ENCODE assay signal across 28 cellular contexts in genomic region chr19:48734625-48735024, GRCh38. TPM values are rescaled to one million over a fixed set of nuclear protein-coding genes. Genes with fewer than 3 reads are reported as not detected.
DNase-seq lines count a peak whose midpoint lies in the region; ATAC-seq, FAIRE-seq and TF ChIP-seq lines count a peak whose summit lies in the region.
"Had no signal": no experiment of that assay in that cellular context is flagged by ENCODE, and none has a peak within 500 bp of the region (broad histone marks: within the 10 kb centered on the region; RNA-seq: fewer than 3 reads in every experiment).

No MANE protein-coding gene starts in this region.

- no peak overlapping the region for H3K23ac ChIP-seq in H1 (ENCODE audit: insufficient read length)

- DNase-seq in H1 (ENCODE audit: low read depth in 1 of 2, low spot score in 2 of 2), result no peak
- no peak for DNase-seq in mesothelial cell of epicardium (ENCODE audit: low spot score in 2 of 2, unreplicated experiment in 2 of 2)
- no peak for DNase-seq in activated CD4-positive, alpha-beta memory T cell treated with anti-CD3 and anti-CD28 coated beads for 36 hours
- no peak for DNase-seq in foreskin fibroblast
- no peak for DNase-seq in left lung
- DNase-seq: activated CD4-positive, alpha-beta T cell treated with anti-CD3 and anti-CD28 coated beads for 4 hours; activated CD8-positive, alpha-beta memory T cell treated with anti-CD3 and anti-CD28 coated beads for 24 hours; activated effector memory CD4-positive, alpha-beta T cell treated with Interleukin-2 at 50 U/mL for 16 hours; activated naive CD8-positive, alpha-beta T cell treated with anti-CD3 and anti-CD28 coated beads for 36 hours; activated T-cell treated with anti-CD3 and anti-CD28 coated beads for 4 hours; aorta; C1 segment of cervical spinal cord; colonic mucosa; effector CD8-positive, alpha-beta T cell; GDM1; IMR-90; NCI-H1436 treated with DMSO at 0.1 percent for 48 hours; posterior cingulate gyrus; spleen; stimulated activated CD8-positive, alpha-beta memory T cell treated with anti-CD3 and anti-CD28 coated beads, Interleukin-4, amount 100 ng/mL, for 48 hours; stimulated activated naive CD8-positive, alpha-beta T cell treated with anti-CD3 and anti-CD28 coated beads, Interleukin-15, amount 100 ng/mL, for 72 hours; T-helper 9 cell had no signal

- H3K56ac ChIP-seq in H1 (replicated peaks; ENCODE audit: insufficient read length, low read depth, low read length), result no peak overlapping the region

- peaks cover 6% of the 10 kb centered on the region for H3K9me3 Mint-ChIP-seq in mesothelial cell of epicardium
- H3K9me3 Mint-ChIP-seq in activated CD4-positive, alpha-beta memory T cell treated with anti-CD3 and anti-CD28 coated beads for 36 hours, result no peaks in the 10 kb centered on the region
- H3K9me3 Mint-ChIP-seq: activated naive CD8-positive, alpha-beta T cell treated with anti-CD3 and anti-CD28 coated beads for 36 hours; stimulated activated naive CD8-positive, alpha-beta T cell treated with anti-CD3 and anti-CD28 coated beads, Interleukin-15, amount 100 ng/mL, for 72 hours had no signal

- peaks cover 7% of the 10 kb centered on the region for H3K27me3 ChIP-seq in HUES64 (ENCODE audit: insufficient read depth, low read length)
- H3K27me3 ChIP-seq in H1 (replicated peaks in 1 of 4; ENCODE audit: control insufficient read depth in 3 of 4, extremely low read depth in 1 of 4, insufficient read depth in 3 of 4, low read length in 3 of 4), result peaks cover 0 to 7% (median 5%) of the 10 kb centered on the region in 4 experiments; a peak in 5 of 7 replicates
- peaks cover under 1 to 8% of the 10 kb centered on the region in 2 donors for H3K27me3 ChIP-seq in left lung
- H3K27me3 ChIP-seq: colonic mucosa had no signal

- H2BK12ac ChIP-seq in H1 (ENCODE audit: low read depth, low read length), result no peak overlapping the region

- H2BK20ac ChIP-seq in H1 (ENCODE audit: low read length), result no peak overlapping the region

- H3K4me3 Mint-ChIP-seq in mesothelial cell of epicardium, result peak overlapping the region; percentile 77
- H3K4me3 Mint-ChIP-seq in activated CD4-positive, alpha-beta memory T cell treated with anti-CD3 and anti-CD28 coated beads for 36 hours, result no peak overlapping the region
- H3K4me3 Mint-ChIP-seq: activated naive CD8-positive, alpha-beta T cell treated with anti-CD3 and anti-CD28 coated beads for 36 hours; stimulated activated naive CD8-positive, alpha-beta T cell treated with anti-CD3 and anti-CD28 coated beads, Interleukin-15, amount 100 ng/mL, for 72 hours had no signal

- no peak overlapping the region for H3K27ac ChIP-seq in HUES64 (ENCODE audit: low read depth, low read length)
- H3K27ac ChIP-seq in H1 (ENCODE audit: low read depth, low read length), result no peak overlapping the region
- no peak overlapping the region for H3K27ac ChIP-seq in left lung
- H3K27ac ChIP-seq: cardiac muscle cell, colonic mucosa, spleen had no signal

- H2AFZ ChIP-seq in H1 (ENCODE audit: low read length), result no peak overlapping the region

- H4K8ac ChIP-seq in H1 (ENCODE audit: extremely low read depth, insufficient read depth, low read length), result no peak overlapping the region

- H3K27me3 Mint-ChIP-seq in mesothelial cell of epicardium (ENCODE audit: low read depth), result peaks cover 5% of the 10 kb centered on the region
- H3K27me3 Mint-ChIP-seq in activated CD4-positive, alpha-beta memory T cell treated with anti-CD3 and anti-CD28 coated beads for 36 hours, result no peaks in the 10 kb centered on the region

- TF ChIP-seq POLR2A in H1 (IDR thresholded peaks at IDR 0.05; ENCODE audit: control extremely low read depth in 1 of 2, low read depth in 2 of 2, low read length in 2 of 2), result no peak

- H3K23me2 ChIP-seq in H1 (ENCODE audit: low read depth, low read length), result peaks cover 6% of the 10 kb centered on the region; the same call in 1 of the 2 replicates

- H3K4me3 ChIP-seq in HUES64 (ENCODE audit: low read length) (peak overlapping the region; percentile 62), H1 (ENCODE audit: extremely low read depth in 1 of 4, insufficient read depth in 2 of 4, low read depth in 3 of 4, low read length in 4 of 4) (peak overlapping the region in 2 of 4 experiments; percentile 56 to 72; a peak in 6 of 8 replicates), foreskin fibroblast (ENCODE audit: low read depth in 1 of 2, low read length in 2 of 2) (no peak overlapping the region), left lung (no peak overlapping the region)
- H3K4me3 ChIP-seq: colonic mucosa had no signal

- intact Hi-C loops in activated CD4-positive, alpha-beta memory T cell treated with anti-CD3 and anti-CD28 coated beads for 36 hours (cut with micrococcal nuclease), result loop anchor here (5.0 kb wide), 1 partner anchor 87 kb away; the partner anchor contains the start of gene CA11
- intact Hi-C loops in left lung (cut with DNase I), result no loop called here

- H3K36me3 Mint-ChIP-seq in mesothelial cell of epicardium, result peaks cover 2% of the 10 kb centered on the region
- H3K36me3 Mint-ChIP-seq in activated CD4-positive, alpha-beta memory T cell treated with anti-CD3 and anti-CD28 coated beads for 36 hours, result no peaks in the 10 kb centered on the region
- H3K36me3 Mint-ChIP-seq: activated naive CD8-positive, alpha-beta T cell treated with anti-CD3 and anti-CD28 coated beads for 36 hours had no signal

- no peak overlapping the region for H4K91ac ChIP-seq in H1 (replicated peaks; ENCODE audit: insufficient read length, low read length)

- no peak overlapping the region for H2BK15ac ChIP-seq in H1 (ENCODE audit: low read length)

- no peak overlapping the region for H4K5ac ChIP-seq in H1 (ENCODE audit: insufficient read length, low read depth, low read length)

- POLR2A ChIA-PET in H1 (lab: Charles Lee; ENCODE audit: partially characterized antibody), result interaction anchor here (4.4 kb wide), 1 partner anchor 9 kb away, joined by 16 read pairs; no protein-coding TSS in a partner anchor
- POLR2A ChIA-PET in activated CD4-positive, alpha-beta memory T cell treated with anti-CD3 and anti-CD28 coated beads for 36 hours (lab: Charles Lee), result interaction anchor here (0.6 kb wide), 1 partner anchor 10 kb away, joined by 3 read pairs; no protein-coding TSS in a partner anchor

- no peak overlapping the region for H3K4ac ChIP-seq in H1 (replicated peaks; ENCODE audit: insufficient read length, low read depth, low read length)

- no peak overlapping the region for H3K14ac ChIP-seq in H1 (ENCODE audit: insufficient read length)

- H3K4me2 ChIP-seq in H1 (ENCODE audit: insufficient read depth in 1 of 2, low read depth in 2 of 2, low read length in 2 of 2), result peak overlapping the region; percentile 64 to 84; a peak in 3 of 4 replicates

- 93% methylated on average over 9 of the region's 9 CpGs for WGBS in HUES64
- WGBS in H1 (ENCODE audit: extremely low coverage in 1 of 2, insufficient coverage in 1 of 2, insufficient read length in 1 of 2, insufficient replicate concordance in 2 of 2, low coverage in 1 of 2, low lambda C conversion rate in 2 of 2, missing lambda C conversion rate in 1 of 2), 2 experiments, result 87% methylated on average over 7 of the region's 9 CpGs; no CpG with 5 or more reads in 1 of the 2 experiments

- no peak overlapping the region for H3K18ac ChIP-seq in H1 (ENCODE audit: extremely low read depth, low read length)

- no peaks in the 10 kb centered on the region for H3K79me2 ChIP-seq in H1 (ENCODE audit: control insufficient read depth in 1 of 2, insufficient read depth in 2 of 2, low read length in 2 of 2)

- no peak overlapping the region for H2BK120ac ChIP-seq in H1 (replicated peaks; ENCODE audit: low read depth, low read length)

- H3K9ac ChIP-seq in HUES64 (ENCODE audit: low read depth, low read length), result no peak overlapping the region
- no peak overlapping the region for H3K9ac ChIP-seq in H1 (replicated peaks in 1 of 4; ENCODE audit: extremely low read depth in 1 of 4, low read depth in 3 of 4, low read length in 3 of 4)

- H4K20me1 ChIP-seq in H1 (replicated peaks in 1 of 2; ENCODE audit: control insufficient read depth in 1 of 2, insufficient read depth in 2 of 2, low read length in 2 of 2), result no peaks in the 10 kb centered on the region

- H3K36me3 ChIP-seq in HUES64 (ENCODE audit: insufficient read depth, low read length) (no peaks in the 10 kb centered on the region), H1 (ENCODE audit: control insufficient read depth in 2 of 4, insufficient read depth in 4 of 4, low read length in 3 of 4) (no peaks in the 10 kb centered on the region), left lung (no peaks in the 10 kb centered on the region)
- H3K36me3 ChIP-seq: cardiac muscle cell, colonic mucosa had no signal

- ATAC-seq in GM21786 (IDR thresholded peaks at IDR 0.05; ENCODE audit: unreplicated experiment) (no peak), left lung (no peak)
- ATAC-seq: stimulated activated naive CD8-positive, alpha-beta T cell treated with anti-CD3 and anti-CD28 coated beads, Interleukin-15, amount 100 ng/mL, for 72 hours had no signal

- no peak overlapping the region for H2AK5ac ChIP-seq in H1 (ENCODE audit: low read depth, low read length)

- H3K9me3 ChIP-seq in HUES64 (ENCODE audit: insufficient read depth, low read depth, low read length) (no peaks in the 10 kb centered on the region), H1 (ENCODE audit: insufficient read depth in 2 of 2, low read depth in 1 of 2, low read length in 1 of 2) (no peaks in the 10 kb centered on the region), left lung (no peaks in the 10 kb centered on the region)
- H3K9me3 ChIP-seq: colonic mucosa, spleen had no signal

- TF ChIP-seq CTCF in H1 (IDR thresholded peaks at IDR 0.05; ENCODE audit: control extremely low read depth in 1 of 3, insufficient read depth in 1 of 3, low read depth in 1 of 3, low read length in 3 of 3) (no peak), mesothelial cell of epicardium (IDR thresholded peaks at IDR 0.05; ENCODE audit: unreplicated experiment) (no peak), foreskin fibroblast (IDR thresholded peaks at IDR 0.05; ENCODE audit: low read depth, low read length) (no peak), left lung (IDR thresholded peaks at IDR 0.05) (no peak)

- no peak overlapping the region for H3K27ac Mint-ChIP-seq in mesothelial cell of epicardium
- no peak overlapping the region for H3K27ac Mint-ChIP-seq in activated CD4-positive, alpha-beta memory T cell treated with anti-CD3 and anti-CD28 coated beads for 36 hours
- H3K27ac Mint-ChIP-seq: activated naive CD8-positive, alpha-beta T cell treated with anti-CD3 and anti-CD28 coated beads for 36 hours; stimulated activated naive CD8-positive, alpha-beta T cell treated with anti-CD3 and anti-CD28 coated beads, Interleukin-15, amount 100 ng/mL, for 72 hours had no signal

- peaks cover 11% of the 10 kb centered on the region for H3K4me1 Mint-ChIP-seq in mesothelial cell of epicardium
- H3K4me1 Mint-ChIP-seq in activated CD4-positive, alpha-beta memory T cell treated with anti-CD3 and anti-CD28 coated beads for 36 hours (ENCODE audit: low read depth), result peaks cover 3% of the 10 kb centered on the region

- H3K79me1 ChIP-seq in H1 (ENCODE audit: low read depth, low read length), result no peaks in the 10 kb centered on the region

- no peak for TF ChIP-seq RAD21 in H1 (IDR thresholded peaks at IDR 0.05 in 1 of 2, conservative IDR thresholded peaks at IDR 0.05 in 1 of 2; ENCODE audit: low read depth in 2 of 2, low read length in 2 of 2)

- no peak for FAIRE-seq in H1 (lab: Jason Lieb, UNC)

- H3K4me1 ChIP-seq in HUES64 (ENCODE audit: insufficient read depth, low read length), result no peaks in the 10 kb centered on the region
- H3K4me1 ChIP-seq in H1 (replicated peaks in 1 of 4; ENCODE audit: control insufficient read depth in 3 of 4, insufficient read depth in 4 of 4, low read length in 3 of 4), result peaks cover 4 to 5% (median 4%) of the 10 kb centered on the region in 4 experiments
- H3K4me1 ChIP-seq in left lung, result peaks cover 4 to 13% of the 10 kb centered on the region in 2 donors
- H3K4me1 ChIP-seq: colonic mucosa had no signal

- no peak overlapping the region for H2BK5ac ChIP-seq in H1 (ENCODE audit: low read depth, low read length)

- TF ChIP-seq EP300 in H1 (IDR thresholded peaks at IDR 0.05; ENCODE audit: borderline replicate concordance in 1 of 2, low read depth in 2 of 2, low read length in 2 of 2), result no peak

- CTCF ChIA-PET in H1 (lab: Charles Lee; ENCODE audit: partially characterized antibody), result interaction anchor here (1.2 to 1.4 kb wide), 2 partner anchors 10 to 54 kb away, joined by 3 to 5 read pairs; no protein-coding TSS in a partner anchor
- CTCF ChIA-PET in activated CD4-positive, alpha-beta memory T cell treated with anti-CD3 and anti-CD28 coated beads for 36 hours (lab: Charles Lee), result interaction anchor here (0.6 to 1.9 kb wide), 2 partner anchors 59 to 91 kb away, joined by 3 to 4 read pairs; no protein-coding TSS in a partner anchor

RNA-seq across cellular contexts. Expression of gene RASIP1, which starts 5.8 kb away (rescaled TPM):
- 0.75 TPM for polyA plus RNA-seq in HUES64 (2013, experiment 1 of 2)
- 1.1 TPM for polyA plus RNA-seq in HUES64 (2013, experiment 2 of 2)
- 8.7 and 9.3 TPM in 2 replicates for total RNA-seq in H1 (2021; fragmentation: NEBNext Ultra II Directional; extraction: Animal tissue kit (Norgen Biotek cat#: 25700))
- 11.4 and 16.4 TPM in 2 replicates for polyA plus RNA-seq in H1 (2011; rRNA removed)
- 9.0 TPM for polyA plus RNA-seq in H1 (2011; cell fraction: cytosol; rRNA removed)
- polyA plus RNA-seq in H1 (2011; cell fraction: nucleus; rRNA removed), result 17.4 TPM
- polyA plus RNA-seq in H1 (2012, experiment 1 of 2), result 4.5 to 8.8 TPM (median 8.1 TPM) in 4 replicates
- polyA plus RNA-seq in H1 (2012, experiment 2 of 2), result 8.5 TPM
- 6.0 TPM for polyA plus RNA-seq in H1 (2013, experiment 1 of 2)
- 6.0 TPM for polyA plus RNA-seq in H1 (2013, experiment 2 of 2)
- polyA minus RNA-seq in H1 (2011; rRNA and poly(A)+ RNA removed), result 3.3 and 5.7 TPM in 2 replicates
- 5.8 TPM for polyA minus RNA-seq in H1 (2011; cell fraction: cytosol; rRNA and poly(A)+ RNA removed)
- polyA minus RNA-seq in H1 (2011; cell fraction: nucleus; rRNA and poly(A)+ RNA removed), result 7.2 TPM
- 1.4 to 2.1 TPM (median 1.5 TPM) in 3 replicates for total RNA-seq in mesothelial cell of epicardium
- under 1 TPM; 0.19 TPM for total RNA-seq in activated CD4-positive, alpha-beta memory T cell treated with anti-CD3 and anti-CD28 coated beads for 36 hours
- 10 to 100 TPM; 15.0 to 25.4 TPM for total RNA-seq in left lung
- polyA plus RNA-seq: neural cell had no signal

RNA-seq across cellular contexts. Expression of gene IZUMO1, which starts 12.1 kb away (rescaled TPM):
- polyA plus RNA-seq in HUES64 (2013, experiment 1 of 2), result 0.55 TPM
- polyA plus RNA-seq in HUES64 (2013, experiment 2 of 2), result not detected
- total RNA-seq in H1 (2021; fragmentation: NEBNext Ultra II Directional; extraction: Animal tissue kit (Norgen Biotek cat#: 25700)), result 1.7 and 1.8 TPM in 2 replicates
- polyA plus RNA-seq in H1 (2011; rRNA removed), result 0.33 and 0.46 TPM in 2 replicates
- polyA plus RNA-seq in H1 (2011; cell fraction: cytosol; rRNA removed), result 1.2 TPM
- polyA plus RNA-seq in H1 (2011; cell fraction: nucleus; rRNA removed), result 4.8 TPM
- polyA plus RNA-seq in H1 (2012, experiment 1 of 2), result 0.73 to 1.3 TPM (median 1.0 TPM) in 4 replicates
- polyA plus RNA-seq in H1 (2012, experiment 2 of 2), result 0.26 TPM
- polyA plus RNA-seq in H1 (2013, experiment 1 of 2), result 0.73 TPM
- polyA plus RNA-seq in H1 (2013, experiment 2 of 2), result 0.35 TPM
- polyA minus RNA-seq in H1 (2011; rRNA and poly(A)+ RNA removed), result 0.56 and 1.0 TPM in 2 replicates
- 0.51 TPM for polyA minus RNA-seq in H1 (2011; cell fraction: cytosol; rRNA and poly(A)+ RNA removed)
- polyA minus RNA-seq in H1 (2011; cell fraction: nucleus; rRNA and poly(A)+ RNA removed), result 4.8 TPM
- 0.45 to 0.80 TPM (median 0.49 TPM) in 3 replicates for total RNA-seq in mesothelial cell of epicardium
- total RNA-seq in activated CD4-positive, alpha-beta memory T cell treated with anti-CD3 and anti-CD28 coated beads for 36 hours, result not detected
- 1 to 10 TPM in 1 of 2 donors, under 1 TPM in 1; 0.96 to 1.5 TPM for total RNA-seq in left lung
- total RNA-seq: activated naive CD8-positive, alpha-beta T cell treated with anti-CD3 and anti-CD28 coated beads for 36 hours; cardiac muscle cell; colonic mucosa; epithelial cell of proximal tubule; IMR-90 had no signal
- polyA plus RNA-seq: cardiac muscle cell, IMR-90, neural cell had no signal

RNA-seq across cellular contexts. Expression of gene MAMSTR, which starts 15.1 kb away (rescaled TPM):
- polyA plus RNA-seq in HUES64 (2013, experiment 1 of 2), result 1.4 TPM
- 1.5 TPM for polyA plus RNA-seq in HUES64 (2013, experiment 2 of 2)
- total RNA-seq in H1 (2021; fragmentation: NEBNext Ultra II Directional; extraction: Animal tissue kit (Norgen Biotek cat#: 25700)), result 2.0 and 2.9 TPM in 2 replicates
- 2.3 and 2.5 TPM in 2 replicates for polyA plus RNA-seq in H1 (2011; rRNA removed)
- polyA plus RNA-seq in H1 (2011; cell fraction: cytosol; rRNA removed), result 1.1 TPM
- 2.5 TPM for polyA plus RNA-seq in H1 (2011; cell fraction: nucleus; rRNA removed)
- 1.6 to 2.7 TPM (median 1.8 TPM) in 4 replicates for polyA plus RNA-seq in H1 (2012, experiment 1 of 2)
- 3.3 TPM for polyA plus RNA-seq in H1 (2012, experiment 2 of 2)
- 1.8 TPM for polyA plus RNA-seq in H1 (2013, experiment 1 of 2)
- 2.0 TPM for polyA plus RNA-seq in H1 (2013, experiment 2 of 2)
- polyA minus RNA-seq in H1 (2011; rRNA and poly(A)+ RNA removed), result 1.1 and 1.4 TPM in 2 replicates
- polyA minus RNA-seq in H1 (2011; cell fraction: cytosol; rRNA and poly(A)+ RNA removed), result 2.7 TPM
- 2.6 TPM for polyA minus RNA-seq in H1 (2011; cell fraction: nucleus; rRNA and poly(A)+ RNA removed)
- 5.8 to 6.5 TPM (median 6.0 TPM) in 3 replicates for total RNA-seq in mesothelial cell of epicardium
- total RNA-seq in activated CD4-positive, alpha-beta memory T cell treated with anti-CD3 and anti-CD28 coated beads for 36 hours, result under 1 TPM; 0.76 to 0.85 TPM
- total RNA-seq in left lung, result 1 to 10 TPM; 1.3 to 1.5 TPM

RNA-seq across cellular contexts. Expression of gene FUT1, which starts 17.8 kb away (rescaled TPM):
- 2.4 TPM for polyA plus RNA-seq in HUES64 (2013, experiment 1 of 2)
- polyA plus RNA-seq in HUES64 (2013, experiment 2 of 2), result 2.9 TPM
- 12.2 and 12.9 TPM in 2 replicates for total RNA-seq in H1 (2021; fragmentation: NEBNext Ultra II Directional; extraction: Animal tissue kit (Norgen Biotek cat#: 25700))
- 7.4 and 12.4 TPM in 2 replicates for polyA plus RNA-seq in H1 (2011; rRNA removed)
- polyA plus RNA-seq in H1 (2011; cell fraction: cytosol; rRNA removed), result 10.5 TPM
- polyA plus RNA-seq in H1 (2011; cell fraction: nucleus; rRNA removed), result 13.8 TPM
- polyA plus RNA-seq in H1 (2012, experiment 1 of 2), result 6.4 to 7.6 TPM (median 7.4 TPM) in 4 replicates
- polyA plus RNA-seq in H1 (2012, experiment 2 of 2), result 6.4 TPM
- polyA plus RNA-seq in H1 (2013, experiment 1 of 2), result 8.6 TPM
- polyA plus RNA-seq in H1 (2013, experiment 2 of 2), result 9.4 TPM
- polyA minus RNA-seq in H1 (2011; rRNA and poly(A)+ RNA removed), result 10.9 and 15.3 TPM in 2 replicates
- polyA minus RNA-seq in H1 (2011; cell fraction: cytosol; rRNA and poly(A)+ RNA removed), result 13.0 TPM
- polyA minus RNA-seq in H1 (2011; cell fraction: nucleus; rRNA and poly(A)+ RNA removed), result 12.6 TPM
- total RNA-seq in mesothelial cell of epicardium (3.5 to 4.4 TPM (median 4.3 TPM) in 3 replicates), left lung (1 to 10 TPM; 6.0 to 8.7 TPM)
- total RNA-seq in activated CD4-positive, alpha-beta memory T cell treated with anti-CD3 and anti-CD28 coated beads for 36 hours, result under 1 TPM; 0.36 to 0.40 TPM
- polyA plus RNA-seq: cardiac muscle cell had no signal

RNA-seq across cellular contexts. Expression of gene FGF21, which starts 20.7 kb away (rescaled TPM):
- not detected for polyA plus RNA-seq in HUES64 (2013, experiment 1 of 2)
- polyA plus RNA-seq in HUES64 (2013, experiment 2 of 2), result 0.38 TPM
- 0.48 TPM in 1 of 2 replicates, not detected in the other for total RNA-seq in H1 (2021; fragmentation: NEBNext Ultra II Directional; extraction: Animal tissue kit (Norgen Biotek cat#: 25700))
- polyA plus RNA-seq in H1 (2011; rRNA removed), result 0.80 and 2.2 TPM in 2 replicates
- 1.5 TPM for polyA plus RNA-seq in H1 (2011; cell fraction: cytosol; rRNA removed)
- polyA plus RNA-seq in H1 (2011; cell fraction: nucleus; rRNA removed), result 5.9 TPM
- polyA plus RNA-seq in H1 (2012, experiment 1 of 2), result 0.41 to 0.80 TPM (median 0.75 TPM) in 3 of 4 replicates, not detected in the other
- 0.42 TPM for polyA plus RNA-seq in H1 (2012, experiment 2 of 2)
- 0.43 TPM for polyA plus RNA-seq in H1 (2013, experiment 1 of 2)
- 0.46 TPM for polyA plus RNA-seq in H1 (2013, experiment 2 of 2)
- 0.41 and 0.69 TPM in 2 replicates for polyA minus RNA-seq in H1 (2011; rRNA and poly(A)+ RNA removed)
- polyA minus RNA-seq in H1 (2011; cell fraction: cytosol; rRNA and poly(A)+ RNA removed), result not detected
- 1.9 TPM for polyA minus RNA-seq in H1 (2011; cell fraction: nucleus; rRNA and poly(A)+ RNA removed)
- total RNA-seq in mesothelial cell of epicardium (not detected in 3 replicates), left lung (not detected)
- total RNA-seq in activated CD4-positive, alpha-beta memory T cell treated with anti-CD3 and anti-CD28 coated beads for 36 hours, result not detected
- total RNA-seq: activated naive CD8-positive, alpha-beta T cell treated with anti-CD3 and anti-CD28 coated beads for 36 hours; aorta; cardiac muscle cell; colonic mucosa; epithelial cell of proximal tubule; IMR-90; NCI-H460; spleen had no signal
- polyA plus RNA-seq: aorta, cardiac muscle cell, IMR-90, neural cell, spleen had no signal
